1 cellular context compared by ENCODE assay signal in genomic region chr18:36468161-36468560, GRCh38.
TF ChIP-seq lines count a peak whose summit lies in the region.

No MANE protein-coding gene starts in this region.

TF ChIP-seq in K562, 482 proteins besides CTCF, POLR2A, EP300 and RAD21 (continued from another document):
- TF ChIP-seq, protein P1, sequence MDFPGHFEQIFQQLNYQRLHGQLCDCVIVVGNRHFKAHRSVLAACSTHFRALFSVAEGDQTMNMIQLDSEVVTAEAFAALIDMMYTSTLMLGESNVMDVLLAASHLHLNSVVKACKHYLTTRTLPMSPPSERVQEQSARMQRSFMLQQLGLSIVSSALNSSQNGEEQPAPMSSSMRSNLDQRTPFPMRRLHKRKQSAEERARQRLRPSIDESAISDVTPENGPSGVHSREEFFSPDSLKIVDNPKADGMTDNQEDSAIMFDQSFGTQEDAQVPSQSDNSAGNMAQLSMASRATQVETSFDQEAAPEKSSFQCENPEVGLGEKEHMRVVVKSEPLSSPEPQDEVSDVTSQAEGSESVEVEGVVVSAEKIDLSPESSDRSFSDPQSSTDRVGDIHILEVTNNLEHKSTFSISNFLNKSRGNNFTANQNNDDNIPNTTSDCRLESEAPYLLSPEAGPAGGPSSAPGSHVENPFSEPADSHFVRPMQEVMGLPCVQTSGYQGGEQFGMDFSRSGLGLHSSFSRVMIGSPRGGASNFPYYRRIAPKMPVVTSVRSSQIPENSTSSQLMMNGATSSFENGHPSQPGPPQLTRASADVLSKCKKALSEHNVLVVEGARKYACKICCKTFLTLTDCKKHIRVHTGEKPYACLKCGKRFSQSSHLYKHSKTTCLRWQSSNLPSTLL (IDR thresholded peaks at IDR 0.05), result no peak
- 0 out of 2 replicates have a peak, but pooled peaks have one; percentile 30 for TF ChIP-seq EGR1 (conservative IDR thresholded peaks at IDR 0.05)
- no peak for TF ChIP-seq RBFOX2 (IDR thresholded peaks at IDR 0.05; ENCODE audit: low read depth, low read length)
- TF ChIP-seq TAF9B (IDR thresholded peaks at IDR 0.05; ENCODE audit: partially characterized antibody), result no peak
- no peak for TF ChIP-seq SIRT6 (IDR thresholded peaks at IDR 0.05; ENCODE audit: low read depth, low read length)
- peak; percentile 79 for TF ChIP-seq CBFA2T2 (conservative IDR thresholded peaks at IDR 0.05)
- TF ChIP-seq, protein P2, sequence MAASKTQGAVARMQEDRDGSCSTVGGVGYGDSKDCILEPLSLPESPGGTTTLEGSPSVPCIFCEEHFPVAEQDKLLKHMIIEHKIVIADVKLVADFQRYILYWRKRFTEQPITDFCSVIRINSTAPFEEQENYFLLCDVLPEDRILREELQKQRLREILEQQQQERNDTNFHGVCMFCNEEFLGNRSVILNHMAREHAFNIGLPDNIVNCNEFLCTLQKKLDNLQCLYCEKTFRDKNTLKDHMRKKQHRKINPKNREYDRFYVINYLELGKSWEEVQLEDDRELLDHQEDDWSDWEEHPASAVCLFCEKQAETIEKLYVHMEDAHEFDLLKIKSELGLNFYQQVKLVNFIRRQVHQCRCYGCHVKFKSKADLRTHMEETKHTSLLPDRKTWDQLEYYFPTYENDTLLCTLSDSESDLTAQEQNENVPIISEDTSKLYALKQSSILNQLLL (CRISPR knock-in tag; IDR thresholded peaks at IDR 0.05; ENCODE audit: borderline replicate concordance), result no peak
- TF ChIP-seq ZNF444 (CRISPR knock-in tag; IDR thresholded peaks at IDR 0.05), result no peak
- no peak for TF ChIP-seq ZNF407 (IDR thresholded peaks at IDR 0.05; ENCODE audit: low read depth)
- TF ChIP-seq VEZF1 (CRISPR knock-in tag; IDR thresholded peaks at IDR 0.05), result peak; percentile 19; the same call in 1 of the 2 replicates
- TF ChIP-seq PYGO2 (tag; IDR thresholded peaks at IDR 0.05), result no peak
- peak; percentile 42; the same call in 1 of the 2 replicates for TF ChIP-seq TFAP4 (CRISPR knock-in tag; IDR thresholded peaks at IDR 0.05; ENCODE audit: borderline replicate concordance)
- TF ChIP-seq, protein P3, sequence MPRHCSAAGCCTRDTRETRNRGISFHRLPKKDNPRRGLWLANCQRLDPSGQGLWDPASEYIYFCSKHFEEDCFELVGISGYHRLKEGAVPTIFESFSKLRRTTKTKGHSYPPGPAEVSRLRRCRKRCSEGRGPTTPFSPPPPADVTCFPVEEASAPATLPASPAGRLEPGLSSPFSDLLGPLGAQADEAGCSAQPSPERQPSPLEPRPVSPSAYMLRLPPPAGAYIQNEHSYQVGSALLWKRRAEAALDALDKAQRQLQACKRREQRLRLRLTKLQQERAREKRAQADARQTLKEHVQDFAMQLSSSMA (CRISPR knock-in tag; IDR thresholded peaks at IDR 0.05), result no peak
- no peak for TF ChIP-seq HIVEP1 (CRISPR knock-in tag; IDR thresholded peaks at IDR 0.05)
- TF ChIP-seq BRD4 (IDR thresholded peaks at IDR 0.05), result no peak
- 0 out of 4 replicates have a peak, but pooled peaks of 1 of the 2 experiments have one; percentile 18 for TF ChIP-seq TRIM24 (IDR thresholded peaks at IDR 0.05)
- TF ChIP-seq TCF3 (CRISPR knock-in tag; IDR thresholded peaks at IDR 0.05), result peak; percentile 52
- TF ChIP-seq ZNF133 (CRISPR knock-in tag; IDR thresholded peaks at IDR 0.05), result no peak
- TF ChIP-seq HSF4 (CRISPR knock-in tag; IDR thresholded peaks at IDR 0.05; ENCODE audit: borderline replicate concordance), result no peak
- no peak for TF ChIP-seq CHD1 (IDR thresholded peaks at IDR 0.05; ENCODE audit: low read length)
- no peak for TF ChIP-seq PTBP1 (IDR thresholded peaks at IDR 0.05; ENCODE audit: low read depth, low read length)
- 0 out of 2 replicates have a peak, but pooled peaks have one; percentile 33 for TF ChIP-seq DMBX1 (CRISPR knock-in tag; IDR thresholded peaks at IDR 0.05; ENCODE audit: borderline replicate concordance)
- peak; percentile 57 for TF ChIP-seq NCOR1 (IDR thresholded peaks at IDR 0.05)
- no peak for TF ChIP-seq MED1 (CRISPR knock-in tag; IDR thresholded peaks at IDR 0.05; ENCODE audit: borderline replicate concordance)
- TF ChIP-seq MEF2D (tag; conservative IDR thresholded peaks at IDR 0.05; ENCODE audit: low read depth), result peak; percentile 85
- TF ChIP-seq, protein P4, sequence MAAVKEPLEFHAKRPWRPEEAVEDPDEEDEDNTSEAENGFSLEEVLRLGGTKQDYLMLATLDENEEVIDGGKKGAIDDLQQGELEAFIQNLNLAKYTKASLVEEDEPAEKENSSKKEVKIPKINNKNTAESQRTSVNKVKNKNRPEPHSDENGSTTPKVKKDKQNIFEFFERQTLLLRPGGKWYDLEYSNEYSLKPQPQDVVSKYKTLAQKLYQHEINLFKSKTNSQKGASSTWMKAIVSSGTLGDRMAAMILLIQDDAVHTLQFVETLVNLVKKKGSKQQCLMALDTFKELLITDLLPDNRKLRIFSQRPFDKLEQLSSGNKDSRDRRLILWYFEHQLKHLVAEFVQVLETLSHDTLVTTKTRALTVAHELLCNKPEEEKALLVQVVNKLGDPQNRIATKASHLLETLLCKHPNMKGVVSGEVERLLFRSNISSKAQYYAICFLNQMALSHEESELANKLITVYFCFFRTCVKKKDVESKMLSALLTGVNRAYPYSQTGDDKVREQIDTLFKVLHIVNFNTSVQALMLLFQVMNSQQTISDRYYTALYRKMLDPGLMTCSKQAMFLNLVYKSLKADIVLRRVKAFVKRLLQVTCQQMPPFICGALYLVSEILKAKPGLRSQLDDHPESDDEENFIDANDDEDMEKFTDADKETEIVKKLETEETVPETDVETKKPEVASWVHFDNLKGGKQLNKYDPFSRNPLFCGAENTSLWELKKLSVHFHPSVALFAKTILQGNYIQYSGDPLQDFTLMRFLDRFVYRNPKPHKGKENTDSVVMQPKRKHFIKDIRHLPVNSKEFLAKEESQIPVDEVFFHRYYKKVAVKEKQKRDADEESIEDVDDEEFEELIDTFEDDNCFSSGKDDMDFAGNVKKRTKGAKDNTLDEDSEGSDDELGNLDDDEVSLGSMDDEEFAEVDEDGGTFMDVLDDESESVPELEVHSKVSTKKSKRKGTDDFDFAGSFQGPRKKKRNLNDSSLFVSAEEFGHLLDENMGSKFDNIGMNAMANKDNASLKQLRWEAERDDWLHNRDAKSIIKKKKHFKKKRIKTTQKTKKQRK (IDR thresholded peaks at IDR 0.05; ENCODE audit: borderline replicate concordance, low read depth, low read length), result no peak
- no peak for TF ChIP-seq AFF1 (IDR thresholded peaks at IDR 0.05; ENCODE audit: low read depth in 1 of 2, partially characterized antibody in 2 of 2)
- TF ChIP-seq CBFA2T3 (IDR thresholded peaks at IDR 0.05), result peak; percentile 83
- peak; percentile 42; the same call in 1 of the 2 replicates for TF ChIP-seq NFIC (IDR thresholded peaks at IDR 0.05)
- TF ChIP-seq KLF16 (IDR thresholded peaks at IDR 0.05), result peak; percentile 56
